Comparison of ENCODE assay signal across 9 cellular contexts in genomic region chr3:184357248-184358139, GRCh38. TPM values are rescaled to one million over a fixed set of nuclear protein-coding genes. Genes with fewer than 3 reads are reported as not detected.
"Had no signal": no experiment of that assay in that cellular context is flagged by ENCODE, and none has a peak within 500 bp of the region (broad histone marks: within the 10 kb centered on the region; RNA-seq: fewer than 3 reads in every experiment).

No MANE protein-coding gene starts in this region.

- H3K4me3 ChIP-seq: GM23338, HAP-1 had no signal

- DNase-seq: HFFc6 had no signal

- H3K36me3 Mint-ChIP-seq: IgD-negative memory B cell had no signal

- H3K4me2 ChIP-seq: GM23338 had no signal

- H3K27ac ChIP-seq: HL-60 had no signal

- FAIRE-seq: H1, H54, HepG2 had no signal

- H3K4me3 Mint-ChIP-seq: GM23338, HFFc6 had no signal

- H2AFZ ChIP-seq: GM23338 had no signal

- H3K9me3 Mint-ChIP-seq: GM23338, HFFc6, IgD-negative memory B cell had no signal

- H3K9me3 ChIP-seq: HAP-1 had no signal

- H3K27ac Mint-ChIP-seq: GM23338, HFFc6, IgD-negative memory B cell had no signal

RNA-seq across cellular contexts. Expression of gene THPO, which starts 20.5 kb away (rescaled TPM):
- total RNA-seq: HFFc6, HT1080 had no signal

RNA-seq across cellular contexts. Expression of gene CHRD, which starts 22.4 kb away (rescaled TPM):
- polyA plus RNA-seq: IgD-negative memory B cell had no signal
